ENCODE assay signal across 1 cellular context in the genomic region with DNA sequence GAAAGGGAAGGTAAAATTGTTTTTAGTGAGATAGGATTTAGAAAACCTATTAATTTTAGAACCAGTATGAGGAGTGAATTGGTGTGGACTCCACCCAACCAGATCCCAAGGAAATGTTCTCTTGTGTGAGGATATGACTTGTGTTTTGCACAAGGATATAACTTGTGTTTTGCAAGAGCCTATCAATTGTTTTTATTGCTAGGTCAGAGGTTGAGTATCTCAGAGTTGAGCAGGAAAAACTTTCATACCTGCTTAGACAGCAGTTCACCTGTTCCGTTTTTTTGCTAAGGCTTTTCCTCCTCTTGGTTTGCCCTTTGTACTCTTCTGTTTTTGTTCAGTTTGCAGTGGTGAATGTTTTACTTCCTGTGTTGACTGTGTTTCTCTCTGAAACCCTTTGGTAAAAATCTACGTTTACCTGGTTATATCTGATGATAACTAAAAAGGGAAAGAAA.
TF ChIP-seq lines count a peak whose summit lies in the region.

No MANE protein-coding gene starts in this region.

TF ChIP-seq in IMR-90, 13 proteins besides CTCF, POLR2A, EP300 and RAD21:
- TF ChIP-seq RFX5 (IDR thresholded peaks at IDR 0.05; ENCODE audit: low read depth, low read length) (no peak), SMC3 (IDR thresholded peaks at IDR 0.05; ENCODE audit: low read depth, low read length) (no peak), NFE2L2 (IDR thresholded peaks at IDR 0.05; ENCODE audit: low read depth, low read length) (no peak), MAFK (IDR thresholded peaks at IDR 0.05; ENCODE audit: low read depth, low read length) (no peak), CEBPB (IDR thresholded peaks at IDR 0.05; ENCODE audit: low read depth, low read length) (no peak), RCOR1 (IDR thresholded peaks at IDR 0.05; ENCODE audit: insufficient replicate concordance, low read length) (no peak), CHD1 (IDR thresholded peaks at IDR 0.05; ENCODE audit: low read depth, low read length) (no peak), ELK1 (IDR thresholded peaks at IDR 0.05; ENCODE audit: borderline replicate concordance, low read depth, low read length) (no peak), MXI1 (IDR thresholded peaks at IDR 0.05; ENCODE audit: borderline replicate concordance, low read depth, low read length) (no peak), MAZ (IDR thresholded peaks at IDR 0.05; ENCODE audit: borderline replicate concordance, low read depth, low read length) (no peak), BHLHE40 (IDR thresholded peaks at IDR 0.05; ENCODE audit: low read depth, low read length) (no peak), FOS (IDR thresholded peaks at IDR 0.05; ENCODE audit: low read depth, low read length) (no peak)
- TF ChIP-seq, protein P1, sequence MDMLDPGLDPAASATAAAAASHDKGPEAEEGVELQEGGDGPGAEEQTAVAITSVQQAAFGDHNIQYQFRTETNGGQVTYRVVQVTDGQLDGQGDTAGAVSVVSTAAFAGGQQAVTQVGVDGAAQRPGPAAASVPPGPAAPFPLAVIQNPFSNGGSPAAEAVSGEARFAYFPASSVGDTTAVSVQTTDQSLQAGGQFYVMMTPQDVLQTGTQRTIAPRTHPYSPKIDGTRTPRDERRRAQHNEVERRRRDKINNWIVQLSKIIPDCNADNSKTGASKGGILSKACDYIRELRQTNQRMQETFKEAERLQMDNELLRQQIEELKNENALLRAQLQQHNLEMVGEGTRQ (IDR thresholded peaks at IDR 0.05; ENCODE audit: low read depth, low read length): no peak
